Comparison of ENCODE assay signal across 26 cellular contexts in the genomic region with DNA sequence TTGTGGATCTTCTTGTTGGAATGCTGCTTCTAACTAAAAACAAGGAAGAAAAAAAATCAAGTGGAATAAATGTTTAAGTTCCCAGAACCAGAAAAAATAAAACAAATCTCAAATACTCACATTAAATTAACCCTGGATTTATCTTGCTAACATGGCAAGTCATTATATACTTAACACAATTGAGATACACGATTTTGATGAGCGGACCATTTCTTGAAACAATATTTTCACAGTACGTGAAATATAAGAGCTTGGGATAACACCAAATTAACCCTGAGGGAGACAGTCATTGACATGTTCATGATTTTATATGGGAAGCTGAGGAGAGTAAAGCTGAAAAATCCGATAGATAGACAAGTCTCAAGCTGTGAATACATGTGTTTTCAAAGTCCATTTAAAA.
"Had no signal": no experiment of that assay in that cellular context is flagged by ENCODE, and none has a peak within 500 bp of the region (broad histone marks: within the 10 kb centered on the region; RNA-seq: fewer than 3 reads in every experiment).

No MANE protein-coding gene starts in this region.

- H3K79me2 ChIP-seq: hepatocyte had no signal

- H3K9me3 ChIP-seq: esophagus squamous epithelium, gastrocnemius medialis, heart left ventricle, left lung, lower lobe of right lung, mucosa of descending colon had no signal

- DNase-seq: dermis blood vessel endothelial cell; dorsolateral prefrontal cortex; effector CD4-positive, alpha-beta T cell; effector memory CD4-positive, alpha-beta T cell; erythroblast; esophagus squamous epithelium; foreskin fibroblast; foreskin melanocyte; gastrocnemius medialis; hypothalamus; left cardiac atrium; left lung; lower lobe of right lung; mesenchymal stem cell; mucosa of descending colon; naive B cell had no signal

- H3K9me3 Mint-ChIP-seq: mesothelial cell of epicardium had no signal

- ATAC-seq: esophagus mucosa, gastrocnemius medialis, heart left ventricle, left lung, left ventricle myocardium superior, lower lobe of right lung, mucosa of descending colon had no signal

- H3K36me3 ChIP-seq: esophagus squamous epithelium, gastrocnemius medialis, heart left ventricle, left lung, lower lobe of right lung had no signal

- H2AFZ ChIP-seq: hepatocyte had no signal

- H3K36me3 Mint-ChIP-seq: mesothelial cell of epicardium, naive B cell had no signal

- H3K27me3 ChIP-seq: gastrocnemius medialis, left lung had no signal

- H3K4me3 ChIP-seq: coronary artery, dorsolateral prefrontal cortex, esophagus squamous epithelium, gastrocnemius medialis, heart left ventricle, hepatocyte, left lung, lower lobe of right lung, mucosa of descending colon had no signal

- FAIRE-seq: colon, islet of Langerhans, keratinocyte had no signal

- H3K27ac ChIP-seq: coronary artery, dorsolateral prefrontal cortex, epithelial cell of prostate, esophagus squamous epithelium, gastrocnemius medialis, heart left ventricle, hepatocyte, left lung, lower lobe of right lung had no signal

- H3K4me1 Mint-ChIP-seq: mesothelial cell of epicardium, naive B cell had no signal

- H3K27ac Mint-ChIP-seq: mesothelial cell of epicardium, naive B cell had no signal

- H3K4me1 ChIP-seq: esophagus squamous epithelium, gastrocnemius medialis, heart left ventricle, left lung, lower lobe of right lung had no signal

- H3K4me3 Mint-ChIP-seq: mesothelial cell of epicardium, naive B cell had no signal

- H3K4me2 ChIP-seq: hepatocyte had no signal
